ENCODE assay signal across 8 cellular contexts in the genomic region with DNA sequence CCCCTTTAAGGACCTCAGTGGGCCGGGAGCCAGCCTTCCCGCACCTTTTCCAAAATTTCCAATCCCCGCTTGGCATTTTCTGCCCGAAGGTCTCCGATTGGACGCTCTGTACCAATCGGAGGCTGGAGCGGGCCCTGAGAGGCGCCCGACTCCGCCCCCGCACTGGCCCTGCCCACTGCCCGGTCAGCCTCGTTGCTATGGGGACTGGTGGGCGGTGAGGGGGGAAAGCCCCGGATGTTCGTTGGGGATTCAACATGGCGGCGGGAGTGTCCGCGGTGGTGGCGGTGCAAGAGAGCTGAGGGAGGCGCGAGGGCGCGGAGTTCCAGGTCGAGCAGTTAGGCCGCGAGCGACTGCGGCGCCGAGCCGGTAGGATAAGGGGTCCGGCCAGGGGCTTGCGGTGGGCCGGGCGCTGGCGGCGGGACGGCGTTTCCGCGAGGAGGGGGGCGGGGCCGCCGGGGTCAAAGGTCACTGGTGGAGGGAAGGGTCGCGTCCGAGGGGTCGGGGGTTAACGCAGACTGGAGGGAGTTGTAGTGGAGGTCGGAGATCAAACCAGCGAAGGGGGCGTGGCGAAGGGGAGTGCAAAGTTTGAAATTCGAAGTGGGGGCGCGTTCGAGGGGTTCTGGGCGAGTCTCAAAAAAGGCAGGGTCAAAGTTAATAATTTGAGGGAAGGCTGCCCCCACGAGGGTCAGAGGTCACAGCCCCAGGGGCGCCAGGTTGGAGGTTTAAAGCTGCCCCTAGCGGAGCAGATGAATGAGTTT. TPM values are rescaled to one million over a fixed set of nuclear protein-coding genes. Genes with fewer than 3 reads are reported as not detected.
A peak's percentile ranks its signal among the peaks of the same experiment; 100 is the strongest.
DNase-seq lines count a peak whose midpoint lies in the region; ATAC-seq lines count a peak whose summit lies in the region.

A gene (plus strand): TSS at position 233 of the 758 bp plus-strand sequence. CDS start 43,768 bp downstream, outside the sequence.

- CTCF ChIA-PET in CD8-positive, alpha-beta memory T cell (lab: Charles Lee) = interaction anchor here (0.8 kb wide), 1 partner anchor 11 kb away, joined by 3 read pairs; no protein-coding TSS in a partner anchor
- CTCF ChIA-PET in activated CD8-positive, alpha-beta memory T cell treated with anti-CD3 and anti-CD28 coated beads for 36 hours (lab: Charles Lee) = interaction anchor here (0.6 to 1.5 kb wide), 2 partner anchors 51 to 164 kb away, joined by 3 read pairs; no protein-coding TSS in a partner anchor

- H3K36me3 ChIP-seq in CD8-positive, alpha-beta memory T cell (ENCODE audit: insufficient read depth, low read length) = no peaks in the 10 kb centered on the region

- H3K9me3 Mint-ChIP-seq in CD8-positive, alpha-beta memory T cell = no peaks in the 10 kb centered on the region

- H3K4me1 ChIP-seq in CD8-positive, alpha-beta memory T cell (ENCODE audit: insufficient read depth, low read length) = peaks cover 3% of the 10 kb centered on the region

- peaks cover 30 to 64% (median 49%) of the 10 kb centered on the region in 3 donors for H3K4me1 Mint-ChIP-seq in CD8-positive, alpha-beta memory T cell

- H3K27me3 ChIP-seq in CD8-positive, alpha-beta memory T cell (ENCODE audit: insufficient read depth, low read length, poor library complexity, severe bottlenecking) = no peaks in the 10 kb centered on the region

- POLR2A ChIA-PET in CD8-positive, alpha-beta memory T cell (lab: Charles Lee) = no interaction called here
- POLR2A ChIA-PET in activated CD8-positive, alpha-beta memory T cell treated with anti-CD3 and anti-CD28 coated beads for 36 hours (lab: Charles Lee) = no interaction called here

- peaks cover 0 to 9% of the 10 kb centered on the region in 2 donors for H3K27me3 Mint-ChIP-seq in CD8-positive, alpha-beta memory T cell

- H3K9me3 ChIP-seq in CD8-positive, alpha-beta memory T cell (ENCODE audit: low read length) = no peaks in the 10 kb centered on the region

- peak within 1 kb of the TSS; percentile 95 for H3K4me3 ChIP-seq in CD8-positive, alpha-beta memory T cell (ENCODE audit: low read length)

- peak within 1 kb of the TSS; percentile 74 for H3K27ac ChIP-seq in CD8-positive, alpha-beta memory T cell (ENCODE audit: low read depth, low read length)

- peak; percentile 58 for ATAC-seq in GM19468 (IDR thresholded peaks at IDR 0.05; ENCODE audit: extremely low read depth, unreplicated experiment)

- H3K36me3 Mint-ChIP-seq in CD8-positive, alpha-beta memory T cell = peaks cover 0 to 3% (median 0%) of the 10 kb centered on the region in 3 donors

- DNase-seq in CD8-positive, alpha-beta memory T cell = peak; percentile 94 to 96 (median 95)
- DNase-seq in HT-29 (ENCODE audit: low spot score) (peak; percentile 100), NOMO-1 (lab: John Stamatoyannopoulos, UW; ENCODE audit: unreplicated experiment in 2 of 2) (peak; percentile 96 to 99), lung microvascular endothelial cell (ENCODE audit: low read depth in 2 of 2) (peak; percentile 97)
- peak; percentile 92 for DNase-seq in effector CD8-positive, alpha-beta T cell (lab: John Stamatoyannopoulos, UW)
- DNase-seq in stimulated activated CD4-positive, alpha-beta T cell treated with anti-CD3 and anti-CD28 coated beads, TNF-alpha, amount 100 ng/mL, for 48 hours (ENCODE audit: low read depth in 3 of 3) = peak; percentile 97 to 99 (median 98)

- H3K27ac Mint-ChIP-seq in CD8-positive, alpha-beta memory T cell = peak within 1 kb of the TSS; percentile 89 to 100 (median 98)

- H3K4me3 Mint-ChIP-seq in CD8-positive, alpha-beta memory T cell = peak within 1 kb of the TSS; percentile 88 to 100 (median 96)

RNA-seq across cellular contexts. Expression of the gene that starts here (rescaled TPM):
- 10 to 100 TPM; 21.3 to 21.8 TPM for total RNA-seq in CD8-positive, alpha-beta memory T cell
- polyA plus RNA-seq in CD8-positive, alpha-beta memory T cell = 1.8 TPM
- total RNA-seq in HT-29 (2014; rRNA removed; shearing (Covaris generic)) = 42.3 and 46.5 TPM in 2 replicates
- total RNA-seq in activated CD8-positive, alpha-beta memory T cell treated with anti-CD3 and anti-CD28 coated beads for 36 hours = 10 to 100 TPM; 19.2 TPM
- total RNA-seq in lung microvascular endothelial cell = 2.6 and 3.1 TPM in 2 replicates

Comparison
In these comparisons a context has a peak if more than half of its experiments do, and no peak if none do; other contexts are left out.
1. Peak in every context shown above with its lines: DNase-seq, ATAC-seq, H3K4me3 ChIP-seq and H3K27ac ChIP-seq.